In the genomic region with DNA sequence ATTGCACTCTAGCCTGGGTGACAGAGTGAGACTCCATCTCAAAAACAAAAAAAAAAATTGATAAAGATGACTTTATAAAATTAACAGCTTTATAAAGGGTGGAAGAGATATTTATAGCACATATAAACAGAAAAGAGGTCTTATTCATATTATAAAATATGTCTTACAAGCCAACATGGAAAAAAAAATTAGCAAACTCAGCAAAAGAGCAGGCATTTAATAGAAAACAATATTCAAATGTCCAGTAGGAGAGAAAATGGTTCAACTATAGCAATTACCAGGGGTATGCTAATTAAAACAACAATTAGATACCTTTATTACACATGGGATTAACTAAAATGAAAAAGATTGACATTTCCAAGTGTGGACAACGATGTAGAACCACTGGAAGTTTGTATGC, we compare ENCODE assay signal across 2 cellular contexts.
TF ChIP-seq lines count a peak whose summit lies in the region.

No MANE protein-coding gene starts in this region.

TF ChIP-seq in A549, 52 proteins besides CTCF, POLR2A, EP300 and RAD21:
- TF ChIP-seq HMGXB4 (CRISPR knock-in tag; IDR thresholded peaks at IDR 0.05; ENCODE audit: borderline replicate concordance) = no peak
- peak; percentile 73 for TF ChIP-seq MAFK (IDR thresholded peaks at IDR 0.05; ENCODE audit: partially characterized antibody)
TF ChIP-seq in A549: peak in this region for 1.

TF ChIP-seq in SK-N-SH treated with all-trans-retinoic acid at 6 μM for 48 hours, 23 proteins besides CTCF, POLR2A, EP300 and RAD21 (continued from another document):
- TF ChIP-seq TSHZ2 (CRISPR knock-in tag; IDR thresholded peaks at IDR 0.05) (no peak), ARNTL (CRISPR knock-in tag; IDR thresholded peaks at IDR 0.05; ENCODE audit: borderline replicate concordance, low read depth) (no peak), ESRRG (CRISPR knock-in tag; IDR thresholded peaks at IDR 0.05) (no peak), ZNF70 (CRISPR knock-in tag; IDR thresholded peaks at IDR 0.05) (no peak), ZFP3 (CRISPR knock-in tag; IDR thresholded peaks at IDR 0.05) (no peak), PATZ1 (CRISPR knock-in tag; IDR thresholded peaks at IDR 0.05; ENCODE audit: borderline replicate concordance) (no peak), ZNF565 (CRISPR knock-in tag; conservative IDR thresholded peaks at IDR 0.05; ENCODE audit: low read depth) (no peak), TCF4 (CRISPR knock-in tag; IDR thresholded peaks at IDR 0.05; ENCODE audit: borderline replicate concordance) (no peak), SNAI2 (CRISPR knock-in tag; IDR thresholded peaks at IDR 0.05) (no peak), ISL1 (CRISPR knock-in tag; IDR thresholded peaks at IDR 0.05) (no peak), CSDC2 (CRISPR knock-in tag; IDR thresholded peaks at IDR 0.05) (no peak)
- TF ChIP-seq, protein P1, sequence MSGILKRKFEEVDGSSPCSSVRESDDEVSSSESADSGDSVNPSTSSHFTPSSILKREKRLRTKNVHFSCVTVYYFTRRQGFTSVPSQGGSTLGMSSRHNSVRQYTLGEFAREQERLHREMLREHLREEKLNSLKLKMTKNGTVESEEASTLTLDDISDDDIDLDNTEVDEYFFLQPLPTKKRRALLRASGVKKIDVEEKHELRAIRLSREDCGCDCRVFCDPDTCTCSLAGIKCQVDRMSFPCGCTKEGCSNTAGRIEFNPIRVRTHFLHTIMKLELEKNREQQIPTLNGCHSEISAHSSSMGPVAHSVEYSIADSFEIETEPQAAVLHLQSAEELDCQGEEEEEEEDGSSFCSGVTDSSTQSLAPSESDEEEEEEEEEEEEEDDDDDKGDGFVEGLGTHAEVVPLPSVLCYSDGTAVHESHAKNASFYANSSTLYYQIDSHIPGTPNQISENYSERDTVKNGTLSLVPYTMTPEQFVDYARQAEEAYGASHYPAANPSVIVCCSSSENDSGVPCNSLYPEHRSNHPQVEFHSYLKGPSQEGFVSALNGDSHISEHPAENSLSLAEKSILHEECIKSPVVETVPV (CRISPR knock-in tag; IDR thresholded peaks at IDR 0.05) = no peak
